Comparison of ENCODE assay signal across 1 cellular context in the genomic region with DNA sequence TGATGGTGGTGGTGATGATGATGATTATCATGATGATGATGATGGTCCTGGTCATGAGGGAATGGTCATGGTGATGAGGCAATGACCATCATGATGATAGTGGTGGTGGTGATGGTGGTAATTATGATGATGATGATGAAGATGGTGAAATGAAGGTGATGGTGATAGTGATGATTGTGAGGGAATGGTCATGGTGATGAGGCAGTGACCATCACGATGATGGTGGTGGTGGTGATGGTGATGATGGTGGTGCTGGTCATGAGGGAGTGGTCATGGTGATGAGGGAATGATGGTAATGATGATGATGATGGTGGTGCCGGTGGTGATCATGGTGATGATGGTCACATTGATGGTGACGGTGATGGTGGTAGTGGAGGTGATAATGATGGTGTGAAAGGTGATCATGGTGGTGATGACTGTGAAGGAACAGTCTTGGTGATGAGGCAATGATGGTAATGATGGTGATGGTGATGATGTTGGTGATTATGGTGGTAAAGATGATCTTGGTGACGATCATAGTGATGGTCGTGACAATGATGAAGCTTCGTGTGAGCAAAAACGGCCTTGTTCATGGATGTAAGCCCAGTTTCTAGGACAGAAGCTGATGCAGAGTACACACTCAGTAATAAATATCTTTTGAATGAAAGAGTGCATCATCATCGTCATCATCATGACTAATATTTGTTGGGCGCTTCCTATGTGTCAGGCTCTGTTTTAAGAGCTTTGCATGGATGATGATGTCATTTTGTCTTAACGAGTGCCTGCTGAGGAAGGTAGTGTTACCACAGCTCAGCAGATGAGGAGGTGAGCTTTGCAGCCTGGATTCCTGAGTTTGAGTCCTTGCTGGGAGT.
A peak's percentile ranks its signal among the peaks of the same experiment; 100 is the strongest.
TF ChIP-seq lines count a peak whose summit lies in the region.

No MANE protein-coding gene starts in this region.

TF ChIP-seq in HEK293, 187 proteins besides CTCF, POLR2A, EP300 and RAD21 (continued from another document):
- TF ChIP-seq, protein P1, sequence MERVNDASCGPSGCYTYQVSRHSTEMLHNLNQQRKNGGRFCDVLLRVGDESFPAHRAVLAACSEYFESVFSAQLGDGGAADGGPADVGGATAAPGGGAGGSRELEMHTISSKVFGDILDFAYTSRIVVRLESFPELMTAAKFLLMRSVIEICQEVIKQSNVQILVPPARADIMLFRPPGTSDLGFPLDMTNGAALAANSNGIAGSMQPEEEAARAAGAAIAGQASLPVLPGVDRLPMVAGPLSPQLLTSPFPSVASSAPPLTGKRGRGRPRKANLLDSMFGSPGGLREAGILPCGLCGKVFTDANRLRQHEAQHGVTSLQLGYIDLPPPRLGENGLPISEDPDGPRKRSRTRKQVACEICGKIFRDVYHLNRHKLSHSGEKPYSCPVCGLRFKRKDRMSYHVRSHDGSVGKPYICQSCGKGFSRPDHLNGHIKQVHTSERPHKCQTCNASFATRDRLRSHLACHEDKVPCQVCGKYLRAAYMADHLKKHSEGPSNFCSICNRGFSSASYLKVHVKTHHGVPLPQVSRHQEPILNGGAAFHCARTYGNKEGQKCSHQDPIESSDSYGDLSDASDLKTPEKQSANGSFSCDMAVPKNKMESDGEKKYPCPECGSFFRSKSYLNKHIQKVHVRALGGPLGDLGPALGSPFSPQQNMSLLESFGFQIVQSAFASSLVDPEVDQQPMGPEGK (tag by site-specific recombination; IDR thresholded peaks at IDR 0.05): 0 out of 2 replicates have a peak, but pooled peaks have one; percentile 8
- TF ChIP-seq, protein P2, sequence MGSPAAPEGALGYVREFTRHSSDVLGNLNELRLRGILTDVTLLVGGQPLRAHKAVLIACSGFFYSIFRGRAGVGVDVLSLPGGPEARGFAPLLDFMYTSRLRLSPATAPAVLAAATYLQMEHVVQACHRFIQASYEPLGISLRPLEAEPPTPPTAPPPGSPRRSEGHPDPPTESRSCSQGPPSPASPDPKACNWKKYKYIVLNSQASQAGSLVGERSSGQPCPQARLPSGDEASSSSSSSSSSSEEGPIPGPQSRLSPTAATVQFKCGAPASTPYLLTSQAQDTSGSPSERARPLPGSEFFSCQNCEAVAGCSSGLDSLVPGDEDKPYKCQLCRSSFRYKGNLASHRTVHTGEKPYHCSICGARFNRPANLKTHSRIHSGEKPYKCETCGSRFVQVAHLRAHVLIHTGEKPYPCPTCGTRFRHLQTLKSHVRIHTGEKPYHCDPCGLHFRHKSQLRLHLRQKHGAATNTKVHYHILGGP (tag by site-specific recombination; IDR thresholded peaks at IDR 0.05): no peak
- TF ChIP-seq ZNF670 (tag by site-specific recombination; IDR thresholded peaks at IDR 0.05; ENCODE audit: low read depth): no peak
- TF ChIP-seq ZNF114 (tag by site-specific recombination; IDR thresholded peaks at IDR 0.05): peak; percentile 90; the same call in 1 of the 2 replicates
- no peak for TF ChIP-seq ZNF404 (tag by site-specific recombination; IDR thresholded peaks at IDR 0.05)
- peak; percentile 95 for TF ChIP-seq ZBTB21 (tag by site-specific recombination; IDR thresholded peaks at IDR 0.05)
- TF ChIP-seq ZNF133 (tag by site-specific recombination; IDR thresholded peaks at IDR 0.05): peak; percentile 58; the same call in 1 of the 2 replicates
- peak; percentile 99 for TF ChIP-seq ZNF513 (tag by site-specific recombination; IDR thresholded peaks at IDR 0.05)
- TF ChIP-seq ZNF658 (tag by site-specific recombination; IDR thresholded peaks at IDR 0.05): peak; percentile 12; the same call in 1 of the 2 replicates
- no peak for TF ChIP-seq ZNF292 (tag by site-specific recombination; IDR thresholded peaks at IDR 0.05; ENCODE audit: borderline replicate concordance, low read depth)
- peak; percentile 6 for TF ChIP-seq ZNF664 (tag by site-specific recombination; IDR thresholded peaks at IDR 0.05)
- peak; percentile 28; the same call in 1 of the 2 replicates for TF ChIP-seq ZSCAN4 (tag by site-specific recombination; IDR thresholded peaks at IDR 0.05)
- TF ChIP-seq ZNF280D (tag by site-specific recombination; IDR thresholded peaks at IDR 0.05): peak; percentile 76; the same call in 1 of the 2 replicates
- TF ChIP-seq ZNF768 (tag by site-specific recombination; IDR thresholded peaks at IDR 0.05): no peak
- peak; percentile 57 for TF ChIP-seq ZBTB17 (tag by site-specific recombination; IDR thresholded peaks at IDR 0.05)
- no peak; the same call in 1 of the 2 replicates for TF ChIP-seq ZNF184 (tag by site-specific recombination; IDR thresholded peaks at IDR 0.05)
- peak; percentile 74 for TF ChIP-seq YY2 (tag by site-specific recombination; IDR thresholded peaks at IDR 0.05)
- TF ChIP-seq ZNF335 (tag by site-specific recombination; conservative IDR thresholded peaks at IDR 0.05): peak; percentile 52; the same call in 1 of the 2 replicates
- TF ChIP-seq INSM2 (tag by site-specific recombination; IDR thresholded peaks at IDR 0.05): no peak
- TF ChIP-seq ZNF776 (tag by site-specific recombination; IDR thresholded peaks at IDR 0.05; ENCODE audit: borderline replicate concordance): peak; percentile 2; the same call in 1 of the 2 replicates
- TF ChIP-seq, protein P3, sequence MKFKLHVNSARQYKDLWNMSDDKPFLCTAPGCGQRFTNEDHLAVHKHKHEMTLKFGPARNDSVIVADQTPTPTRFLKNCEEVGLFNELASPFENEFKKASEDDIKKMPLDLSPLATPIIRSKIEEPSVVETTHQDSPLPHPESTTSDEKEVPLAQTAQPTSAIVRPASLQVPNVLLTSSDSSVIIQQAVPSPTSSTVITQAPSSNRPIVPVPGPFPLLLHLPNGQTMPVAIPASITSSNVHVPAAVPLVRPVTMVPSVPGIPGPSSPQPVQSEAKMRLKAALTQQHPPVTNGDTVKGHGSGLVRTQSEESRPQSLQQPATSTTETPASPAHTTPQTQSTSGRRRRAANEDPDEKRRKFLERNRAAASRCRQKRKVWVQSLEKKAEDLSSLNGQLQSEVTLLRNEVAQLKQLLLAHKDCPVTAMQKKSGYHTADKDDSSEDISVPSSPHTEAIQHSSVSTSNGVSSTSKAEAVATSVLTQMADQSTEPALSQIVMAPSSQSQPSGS (tag by site-specific recombination; IDR thresholded peaks at IDR 0.05; ENCODE audit: low read depth): peak; percentile 94
- TF ChIP-seq ZNF548 (tag by site-specific recombination; IDR thresholded peaks at IDR 0.05): no peak; the same call in 1 of the 2 replicates
- TF ChIP-seq, protein P4, sequence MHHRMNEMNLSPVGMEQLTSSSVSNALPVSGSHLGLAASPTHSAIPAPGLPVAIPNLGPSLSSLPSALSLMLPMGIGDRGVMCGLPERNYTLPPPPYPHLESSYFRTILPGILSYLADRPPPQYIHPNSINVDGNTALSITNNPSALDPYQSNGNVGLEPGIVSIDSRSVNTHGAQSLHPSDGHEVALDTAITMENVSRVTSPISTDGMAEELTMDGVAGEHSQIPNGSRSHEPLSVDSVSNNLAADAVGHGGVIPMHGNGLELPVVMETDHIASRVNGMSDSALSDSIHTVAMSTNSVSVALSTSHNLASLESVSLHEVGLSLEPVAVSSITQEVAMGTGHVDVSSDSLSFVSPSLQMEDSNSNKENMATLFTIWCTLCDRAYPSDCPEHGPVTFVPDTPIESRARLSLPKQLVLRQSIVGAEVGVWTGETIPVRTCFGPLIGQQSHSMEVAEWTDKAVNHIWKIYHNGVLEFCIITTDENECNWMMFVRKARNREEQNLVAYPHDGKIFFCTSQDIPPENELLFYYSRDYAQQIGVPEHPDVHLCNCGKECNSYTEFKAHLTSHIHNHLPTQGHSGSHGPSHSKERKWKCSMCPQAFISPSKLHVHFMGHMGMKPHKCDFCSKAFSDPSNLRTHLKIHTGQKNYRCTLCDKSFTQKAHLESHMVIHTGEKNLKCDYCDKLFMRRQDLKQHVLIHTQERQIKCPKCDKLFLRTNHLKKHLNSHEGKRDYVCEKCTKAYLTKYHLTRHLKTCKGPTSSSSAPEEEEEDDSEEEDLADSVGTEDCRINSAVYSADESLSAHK (tag by site-specific recombination; IDR thresholded peaks at IDR 0.05): no peak
- no peak; the same call in 1 of the 2 replicates for TF ChIP-seq ZSCAN18 (tag by site-specific recombination; IDR thresholded peaks at IDR 0.05)
- TF ChIP-seq ZNF654 (tag by site-specific recombination; IDR thresholded peaks at IDR 0.05; ENCODE audit: low read depth): 0 out of 2 replicates have a peak, but pooled peaks have one; percentile 3
- no peak for TF ChIP-seq ZNF426 (tag by site-specific recombination; IDR thresholded peaks at IDR 0.05)
- TF ChIP-seq ZNF416 (tag by site-specific recombination; IDR thresholded peaks at IDR 0.05): peak; percentile 37; the same call in 1 of the 2 replicates
- no peak for TF ChIP-seq GLIS2 (tag by site-specific recombination; IDR thresholded peaks at IDR 0.05)
- no peak for TF ChIP-seq ZFP3 (tag by site-specific recombination; IDR thresholded peaks at IDR 0.05; ENCODE audit: low read depth)
- peak; percentile 86; the same call in 1 of the 2 replicates for TF ChIP-seq ZNF792 (tag by site-specific recombination; IDR thresholded peaks at IDR 0.05)
- no peak for TF ChIP-seq ZNF830 (tag by site-specific recombination; IDR thresholded peaks at IDR 0.05; ENCODE audit: low read depth)
- TF ChIP-seq ZBTB7A (tag by site-specific recombination; IDR thresholded peaks at IDR 0.05; ENCODE audit: low read depth): peak; percentile 60; the same call in 1 of the 2 replicates
- TF ChIP-seq ZNF777 (tag by site-specific recombination; IDR thresholded peaks at IDR 0.05; ENCODE audit: borderline replicate concordance): peak; percentile 35
- TF ChIP-seq ZNF623 (tag by site-specific recombination; IDR thresholded peaks at IDR 0.05): 0 out of 2 replicates have a peak, but pooled peaks have one; percentile 19
- TF ChIP-seq ZFP37 (tag by site-specific recombination; IDR thresholded peaks at IDR 0.05): 0 out of 2 replicates have a peak, but pooled peaks have one; percentile 43
- TF ChIP-seq ZNF677 (tag by site-specific recombination; IDR thresholded peaks at IDR 0.05): no peak
- TF ChIP-seq ZNF843 (tag by site-specific recombination; IDR thresholded peaks at IDR 0.05): peak; percentile 23; the same call in 1 of the 2 replicates
